ENCODE assay signal across 29 cellular contexts in the genomic region with DNA sequence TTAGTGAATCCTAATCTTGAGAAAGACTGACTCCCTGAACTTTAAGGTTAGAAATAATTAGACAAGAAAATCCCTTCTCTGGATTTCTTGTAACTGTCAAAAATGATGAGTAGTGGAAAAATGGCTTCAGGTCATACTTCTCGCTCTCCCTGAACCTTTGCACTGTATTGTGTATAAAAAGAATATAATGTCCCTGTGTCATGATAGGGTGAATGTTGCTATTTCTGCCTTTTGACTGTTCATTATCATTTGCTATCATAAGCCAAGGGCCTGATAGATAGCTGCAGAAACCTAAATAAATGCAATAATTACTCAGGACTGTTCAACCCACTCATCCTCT. TPM values are rescaled to one million over a fixed set of nuclear protein-coding genes. Genes with fewer than 3 reads are reported as not detected.
DNase-seq lines count a peak whose midpoint lies in the region; ATAC-seq and TF ChIP-seq lines count a peak whose summit lies in the region.
"Had no signal": no experiment of that assay in that cellular context is flagged by ENCODE, and none has a peak within 500 bp of the region (broad histone marks: within the 10 kb centered on the region; RNA-seq: fewer than 3 reads in every experiment).

No MANE protein-coding gene starts in this region.

- peaks cover 40% of the 10 kb centered on the region for H3K4me1 ChIP-seq in RWPE2 (ENCODE audit: insufficient read depth, poor library complexity, severe bottlenecking)
- H3K4me1 ChIP-seq: BLaER1 treated with 17β-estradiol and CSF1 and Interleukin-3, amounts not matched to agents 10 nM and 100 nM; left lung; stomach had no signal

- no peak for TF ChIP-seq CTCF in RWPE2 (IDR thresholded peaks at IDR 0.05; ENCODE audit: poor library complexity, severe bottlenecking)
- no peak for TF ChIP-seq CTCF in fibroblast of pulmonary artery (IDR thresholded peaks at IDR 0.05; ENCODE audit: low read length, missing control alignments)
- no peak for TF ChIP-seq CTCF in omental fat pad (IDR thresholded peaks at IDR 0.05)

- no peaks in the 10 kb centered on the region for H3K36me3 ChIP-seq in RWPE2 (ENCODE audit: low read depth)
- H3K36me3 ChIP-seq: BLaER1 treated with 17β-estradiol and CSF1 and Interleukin-3, amounts not matched to agents 10 nM and 100 nM; left lung; stomach; tibial artery; WERI-Rb-1 had no signal

- peaks cover 2% of the 10 kb centered on the region for H3K9me3 ChIP-seq in RWPE2 (ENCODE audit: severe bottlenecking)
- H3K9me3 ChIP-seq: Caco-2, left lung, stomach, tibial artery had no signal

- H3K27me3 ChIP-seq in RWPE2 (ENCODE audit: insufficient read depth, poor library complexity, severe bottlenecking) = no peaks in the 10 kb centered on the region
- H3K27me3 ChIP-seq: BLaER1 treated with 17β-estradiol and CSF1 and Interleukin-3, amounts not matched to agents 10 nM and 100 nM; hepatocyte; left lung; stomach; tibial artery had no signal

- ATAC-seq in RWPE2 (ENCODE audit: low read depth) (no peak), omental fat pad (ENCODE audit: low FRiP score) (peak; percentile 60)
- ATAC-seq: activated naive CD8-positive, alpha-beta T cell treated with anti-CD3 and anti-CD28 coated beads, Interleukin-2, amount 50 U/mL, for 24 hours; left lung; naive thymus-derived CD4-positive, alpha-beta T cell had no signal

- DNase-seq in Caki2 (ENCODE audit: low read depth) = peak; percentile 41
- DNase-seq in RWPE2 (ENCODE audit: low spot score) = no peak
- DNase-seq in fibroblast of pulmonary artery (ENCODE audit: low read depth) = peak; percentile 34
- DNase-seq in omental fat pad (ENCODE audit: low spot score) = no peak
- DNase-seq in superior temporal gyrus (ENCODE audit: extremely low spot score) = no peak
- no peak for DNase-seq in activated gamma-delta T cell (lab: John Stamatoyannopoulos, UW)
- no peak for DNase-seq in stimulated activated CD4-positive, alpha-beta T cell treated with anti-CD3 and anti-CD28 coated beads, Interleukin-2, amount 100 ng/mL, for 48 hours
- DNase-seq: activated CD4-positive, alpha-beta T cell treated with anti-CD3 and anti-CD28 coated beads for 48 hours; activated gamma-delta T cell treated with Interleukin-2 at 50 U/mL for 16 hours; activated naive CD8-positive, alpha-beta T cell treated with anti-CD3 and anti-CD28 coated beads, Interleukin-2, amount 50 U/mL, for 24 hours; activated T-cell treated with anti-CD3 and anti-CD28 coated beads, Interleukin-2, amount 50 U/mL, for 24 hours; Caco-2; DMS79 treated with DMSO at 0.1 percent for 48 hours; effector CD4-positive, alpha-beta T cell; GF-D8; H9; left lung; MM.1S; naive thymus-derived CD4-positive, alpha-beta T cell; NCI-H1436; NCI-H510A treated with DMSO at 0.1 percent for 48 hours; SHP77; stomach; T-helper 9 cell; tibial artery; WERI-Rb-1 had no signal

- in situ Hi-C loops in Caki2 (cut with HindIII; ENCODE audit: low pct_unique_long_range_greater_than_20kb, low sequenced_read_pairs) = no loop called here

- H3K4me3 ChIP-seq in RWPE2 (ENCODE audit: severe bottlenecking) (no peak overlapping the region), fibroblast of pulmonary artery (replicated peaks; ENCODE audit: low read depth, low read length) (no peak overlapping the region)
- H3K4me3 ChIP-seq: BLaER1 treated with 17β-estradiol and CSF1 and Interleukin-3, amounts not matched to agents 10 nM and 100 nM; hepatocyte; left lung; skin epidermis; stomach; tibial artery had no signal

- H3K27ac ChIP-seq in RWPE2 (ENCODE audit: poor library complexity, severe bottlenecking) = peak overlapping the region; percentile 98
- H3K27ac ChIP-seq: BLaER1 treated with 17β-estradiol and CSF1 and Interleukin-3, amounts not matched to agents 10 nM and 100 nM; left lung; stomach; tibial artery; WERI-Rb-1 had no signal

RNA-seq across cellular contexts. Expression of a gene that starts 39.3 kb away (rescaled TPM):
- 0.20 TPM in 1 of 2 replicates, not detected in the other for total RNA-seq in Caki2 (2014; rRNA removed; shearing (Covaris generic); ENCODE audit: low replicate concordance)
- total RNA-seq in omental fat pad = 1 to 10 TPM; 1.5 to 7.0 (median 3.0) TPM
- total RNA-seq: H9 had no signal

Comparison
In these comparisons a context has a peak if more than half of its experiments do, and no peak if none do; other contexts are left out.
1. DNase-seq: peak in Caki2 (single experiment) and fibroblast of pulmonary artery (single experiment); none in RWPE2 (single experiment), omental fat pad (single experiment), superior temporal gyrus (single experiment), activated gamma-delta T cell (single experiment) and stimulated activated CD4-positive, alpha-beta T cell treated with anti-CD3 and anti-CD28 coated beads, Interleukin-2, amount 100 ng/mL, for 48 hours (0 of 2).